21 cellular contexts compared by ENCODE assay signal in the genomic region with DNA sequence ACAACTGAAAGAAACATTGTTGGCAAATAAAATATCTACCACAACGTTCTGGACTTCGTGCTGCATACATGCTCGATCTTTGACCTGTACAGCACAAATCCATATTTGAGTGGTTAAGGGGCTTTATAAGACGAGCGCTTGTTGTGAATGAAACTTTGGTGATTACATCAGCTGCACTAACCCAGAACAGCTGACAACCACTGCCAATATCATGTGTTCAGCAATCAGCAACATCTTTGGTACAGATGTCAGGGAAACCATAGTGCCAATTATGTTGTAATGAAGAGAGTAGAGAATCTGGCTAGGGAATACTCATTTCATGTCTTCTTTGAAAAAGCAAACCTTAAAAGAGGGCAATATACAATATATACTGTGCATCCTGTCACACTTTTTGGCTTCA.
DNase-seq lines count a peak whose midpoint lies in the region; ATAC-seq lines count a peak whose summit lies in the region.
"Had no signal": no experiment of that assay in that cellular context is flagged by ENCODE, and none has a peak within 500 bp of the region (broad histone marks: within the 10 kb centered on the region; RNA-seq: fewer than 3 reads in every experiment).

No MANE protein-coding gene starts in this region.

- peak; percentile 63 for ATAC-seq in Right ventricle myocardium superior (ENCODE audit: poor library complexity)
- ATAC-seq in left cardiac atrium: no peak
- ATAC-seq in aorta (ENCODE audit: low FRiP score): no peak
- ATAC-seq in GM19035 (IDR thresholded peaks at IDR 0.05; ENCODE audit: unreplicated experiment): no peak
- ATAC-seq: GM12878, Panc1 had no signal

- H3K9ac ChIP-seq in adipocyte (ENCODE audit: low read length) (no peak overlapping the region), mesenchymal stem cell (ENCODE audit: low read length) (peak overlapping the region; percentile 17)

- no peaks in the 10 kb centered on the region for H3K27me3 ChIP-seq in adipocyte (replicated peaks; ENCODE audit: control insufficient read depth, insufficient read depth, low read length)
- H3K27me3 ChIP-seq in mesenchymal stem cell (ENCODE audit: control insufficient read depth in 1 of 2, insufficient read depth in 1 of 2, low read length in 2 of 2): no peaks in the 10 kb centered on the region
- no peaks in the 10 kb centered on the region for H3K27me3 ChIP-seq in aorta (ENCODE audit: control insufficient read depth in 1 of 2, insufficient read depth in 2 of 2, low read length in 1 of 2)
- H3K27me3 ChIP-seq: SJCRH30 had no signal

- no peak for DNase-seq in Right ventricle myocardium superior
- no peak for DNase-seq in left cardiac atrium
- peak; percentile 8 for DNase-seq in adipocyte (ENCODE audit: low read depth)
- DNase-seq in mesenchymal stem cell: no peak
- DNase-seq in aorta: no peak
- DNase-seq in activated naive CD4-positive, alpha-beta T cell treated with anti-CD3 and anti-CD28 coated beads, Interleukin-2, amount 50 U/mL, for 16 hours: no peak
- DNase-seq: 8988T; CD4-positive, CD25-positive, alpha-beta regulatory T cell; DMS79; H9; KG1; NCI-H1092 treated with DMSO at 0.1 percent for 48 hours; NCI-H1436 treated with DMSO at 0.1 percent for 48 hours; NCI-H1930; NCI-H2227 treated with DMSO at 0.1 percent for 48 hours; NCI-H510A; NCI-H748 treated with DMSO at 0.1 percent for 48 hours had no signal

- H2BK5ac ChIP-seq in mesenchymal stem cell (ENCODE audit: low read depth, low read length, poor library complexity, severe bottlenecking): no peak overlapping the region

- no peak overlapping the region for H3K23ac ChIP-seq in mesenchymal stem cell (ENCODE audit: low read length in 2 of 2)

- no peak overlapping the region for H2BK15ac ChIP-seq in mesenchymal stem cell (ENCODE audit: low read depth, poor library complexity, severe bottlenecking)

- no peak overlapping the region for H2AK5ac ChIP-seq in mesenchymal stem cell (ENCODE audit: low read length, severe bottlenecking)

- WGBS in mesenchymal stem cell: 95% methylated on average over 5 of the region's 5 CpGs
- 53 to 58% methylated on average over 5 of the region's 5 CpGs for WGBS in aorta, 2 donors

- H3K14ac ChIP-seq in mesenchymal stem cell (ENCODE audit: low read length in 2 of 2): no peak overlapping the region

- H3K36me3 ChIP-seq in adipocyte (ENCODE audit: control insufficient read depth, insufficient read depth, low read length, severe bottlenecking): no peaks in the 10 kb centered on the region
- H3K36me3 ChIP-seq in mesenchymal stem cell (ENCODE audit: control insufficient read depth in 1 of 2, insufficient read depth in 2 of 2, low read depth in 1 of 2, low read length in 2 of 2): no peaks in the 10 kb centered on the region
- no peaks in the 10 kb centered on the region for H3K36me3 ChIP-seq in aorta (ENCODE audit: control insufficient read depth in 1 of 2, insufficient read depth in 2 of 2, low read length in 1 of 2)
- H3K36me3 ChIP-seq: SJCRH30 had no signal

- H3K4me3 ChIP-seq in adipocyte (ENCODE audit: low read length) (peak overlapping the region; percentile 36), mesenchymal stem cell (ENCODE audit: insufficient read depth in 1 of 2, low read depth in 1 of 2, low read length in 2 of 2) (peak overlapping the region in 1 of 2 experiments; percentile 12), aorta (ENCODE audit: low read length in 2 of 2) (no peak overlapping the region)
- H3K4me3 ChIP-seq: GM12878, SJCRH30 had no signal

- H4K8ac ChIP-seq in mesenchymal stem cell (ENCODE audit: low read length): no peak overlapping the region

- H3K4me1 ChIP-seq in adipocyte (ENCODE audit: control insufficient read depth, insufficient read depth, low read length) (peaks cover 12% of the 10 kb centered on the region), mesenchymal stem cell (ENCODE audit: control insufficient read depth, insufficient read depth, low read depth, low read length) (no peaks in the 10 kb centered on the region), aorta (ENCODE audit: control insufficient read depth in 1 of 2, insufficient read depth in 2 of 2, low read length in 2 of 2) (no peaks in the 10 kb centered on the region)
- H3K4me1 ChIP-seq: SJCRH30 had no signal

- H2BK120ac ChIP-seq in mesenchymal stem cell (ENCODE audit: low read depth, low read length): no peak overlapping the region

- intact Hi-C loops in Right ventricle myocardium superior (cut with DNase I) (no loop called here), left cardiac atrium (cut with DNase I) (no loop called here), aorta (cut with DNase I) (no loop called here)

- H3K9me3 ChIP-seq in adipocyte (ENCODE audit: control insufficient read depth, low read length): no peaks in the 10 kb centered on the region
- H3K9me3 ChIP-seq in mesenchymal stem cell (ENCODE audit: control insufficient read depth, low read length): no peaks in the 10 kb centered on the region
- no peaks in the 10 kb centered on the region for H3K9me3 ChIP-seq in aorta (ENCODE audit: control insufficient read depth, low read length)
- H3K9me3 ChIP-seq: SJCRH30 had no signal

- no peak overlapping the region for H3K18ac ChIP-seq in mesenchymal stem cell (ENCODE audit: low read depth in 1 of 2, low read length in 2 of 2)

- no peak overlapping the region for H4K91ac ChIP-seq in mesenchymal stem cell (ENCODE audit: low read length)

- no peak overlapping the region for H2BK12ac ChIP-seq in mesenchymal stem cell (ENCODE audit: low read length in 2 of 2)

- H3K4me2 ChIP-seq in mesenchymal stem cell (ENCODE audit: low read length, poor library complexity, severe bottlenecking): no peak overlapping the region

- H3K27ac ChIP-seq in mesenchymal stem cell (ENCODE audit: low read length, poor library complexity, severe bottlenecking): no peak overlapping the region
- H3K27ac ChIP-seq in aorta (ENCODE audit: low read depth in 1 of 2, low read length in 2 of 2): no peak overlapping the region
- H3K27ac ChIP-seq: SJCRH30 had no signal

- H2AFZ ChIP-seq in mesenchymal stem cell (ENCODE audit: low read depth, low read length): no peak overlapping the region

- H3K4ac ChIP-seq in mesenchymal stem cell (ENCODE audit: low read depth in 1 of 2, low read length in 2 of 2): no peak overlapping the region

- no peaks in the 10 kb centered on the region for H3K79me1 ChIP-seq in mesenchymal stem cell (replicated peaks; ENCODE audit: low read length, poor library complexity, severe bottlenecking)
